Comparison of ENCODE assay signal across 6 cellular contexts in the genomic region with DNA sequence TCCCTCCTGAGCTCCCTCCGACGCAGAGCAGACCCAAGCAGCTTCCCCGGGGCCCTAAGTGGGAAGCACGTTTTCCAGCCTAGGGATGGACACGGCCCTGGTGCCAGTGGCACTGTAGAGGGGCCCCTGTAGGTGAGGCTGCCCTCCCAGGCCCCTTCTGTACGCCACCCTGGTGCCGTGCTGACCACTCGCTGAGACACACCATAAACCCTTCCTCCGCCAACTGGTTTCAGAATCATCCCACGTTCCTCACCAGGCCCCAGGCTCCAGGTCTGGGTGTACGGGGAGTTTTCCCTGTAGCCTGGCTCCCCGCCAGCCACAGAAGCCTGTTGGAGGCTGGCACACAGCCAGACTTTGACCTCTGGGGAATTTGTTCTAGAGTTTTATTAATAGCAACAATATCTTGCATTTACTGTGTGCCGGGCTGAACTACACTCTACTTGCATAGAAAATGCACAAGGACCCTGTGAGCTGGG. TPM values are rescaled to one million over a fixed set of nuclear protein-coding genes. Genes with fewer than 3 reads are reported as not detected.
A peak's percentile ranks its signal among the peaks of the same experiment; 100 is the strongest.
DNase-seq lines count a peak whose midpoint lies in the region; ATAC-seq and TF ChIP-seq lines count a peak whose summit lies in the region.

No MANE protein-coding gene starts in this region.

- POLR2A ChIA-PET in PC-9 (lab: Charles Lee; ENCODE audit: unreplicated experiment): interaction anchor here (0.6 to 1.0 kb wide), 3 partner anchors 18 to 305 kb away, joined by 3 to 28 read pairs (median 5); a partner anchor contains a TSS

- TF ChIP-seq CTCF in PC-9 (conservative IDR thresholded peaks at IDR 0.05) (no peak), WERI-Rb-1 (IDR thresholded peaks at IDR 0.05; ENCODE audit: low read depth, low read length) (no peak)

- H3K36me3 ChIP-seq in PC-9 (ENCODE audit: low read depth) (no peaks in the 10 kb centered on the region), WERI-Rb-1 (no peaks in the 10 kb centered on the region)

- DNase-seq in COR-L47 (lab: John Stamatoyannopoulos, UW) (peak; percentile 88), PC-9 (peak; percentile 66 to 84), right cardiac atrium (peak; percentile 85 to 92 (median 91)), WERI-Rb-1 (no peak)
- no peak for DNase-seq in stimulated activated naive CD4-positive, alpha-beta T cell treated with Interleukin-2 at 50 U/mL for 16 hours (lab: John Stamatoyannopoulos, UW)

- H3K27me3 ChIP-seq in PC-9 (ENCODE audit: insufficient read depth, low read depth) (no peaks in the 10 kb centered on the region), right cardiac atrium (ENCODE audit: control insufficient read depth, insufficient read depth) (no peaks in the 10 kb centered on the region), WERI-Rb-1 (ENCODE audit: insufficient read depth, low read depth, severe bottlenecking) (no peaks in the 10 kb centered on the region)

- H3K4me1 ChIP-seq in PC-9 (replicated peaks; ENCODE audit: insufficient read depth) (peaks cover 20% of the 10 kb centered on the region), right cardiac atrium (ENCODE audit: control insufficient read depth, insufficient read depth, low read length) (peaks cover 16% of the 10 kb centered on the region)

- H4K20me1 ChIP-seq in PC-9 (ENCODE audit: insufficient read depth): no peaks in the 10 kb centered on the region

- CTCF ChIA-PET in PC-9 (lab: Charles Lee): interaction anchor here (0.9 to 1.7 kb wide), 4 partner anchors 17 to 56 kb away, joined by 3 to 8 read pairs (median 4); no protein-coding TSS in a partner anchor

- peak overlapping the region; percentile 71 for H3K4me2 ChIP-seq in PC-9

- peak; percentile 37 to 49 for ATAC-seq in right cardiac atrium
- ATAC-seq in GM21423 (IDR thresholded peaks at IDR 0.05; ENCODE audit: unreplicated experiment): no peak

- no peak overlapping the region for H2AFZ ChIP-seq in PC-9

- H3K27ac ChIP-seq in PC-9 (peak overlapping the region; percentile 59), right cardiac atrium (ENCODE audit: low read length) (peak overlapping the region; percentile 100), WERI-Rb-1 (no peak overlapping the region)

- no peaks in the 10 kb centered on the region for H3K9me2 ChIP-seq in PC-9 (ENCODE audit: insufficient read depth)

- no TSS peak for BruUV-seq in PC-9 (replicated peaks; lab: Mats Ljungman, UMichigan)

- H3F3A ChIP-seq in PC-9 (ENCODE audit: insufficient read depth, low read depth): peaks cover 21% of the 10 kb centered on the region; the same call in 1 of the 2 replicates

- H3K9me3 ChIP-seq in PC-9 (ENCODE audit: insufficient read depth, low read depth): no peaks in the 10 kb centered on the region
- H3K9me3 ChIP-seq in right cardiac atrium (ENCODE audit: control insufficient read depth, low read length): no peaks in the 10 kb centered on the region
- H3K9me3 ChIP-seq in WERI-Rb-1 (ENCODE audit: severe bottlenecking): no peaks in the 10 kb centered on the region

- intact Hi-C loops in PC-9 (cut with micrococcal nuclease; ENCODE audit: unreplicated experiment): loop anchor here (2.0 kb wide), 1 partner anchor 16 kb away; no protein-coding TSS in a partner anchor
- intact Hi-C loops in right cardiac atrium (cut with DNase I): loop anchor here in 1 of 4 donors (5.0 kb wide), 1 partner anchor 58 kb away; a partner anchor contains a TSS

- 28% methylated on average over 13 of the region's 13 CpGs for WGBS in right cardiac atrium

- no peaks in the 10 kb centered on the region for H3K79me2 ChIP-seq in PC-9 (ENCODE audit: low read depth)

- H3K4me3 ChIP-seq in PC-9 (peak overlapping the region; percentile 2; the same call in 1 of the 2 replicates), right cardiac atrium (ENCODE audit: low read length) (no peak overlapping the region), WERI-Rb-1 (ENCODE audit: low read depth, low read length) (no peak overlapping the region)

RNA-seq across cellular contexts. Expression of a gene that starts 18.2 kb away (rescaled TPM):
- total RNA-seq in PC-9 (2021) (not detected in 2 replicates), right cardiac atrium (not detected)
- 0.09 TPM for polyA plus RNA-seq in right cardiac atrium

RNA-seq across cellular contexts. Expression of a gene that starts 26.7 kb away (rescaled TPM):
- total RNA-seq in PC-9 (2021) (2,125 and 2,313 TPM in 2 replicates), right cardiac atrium (100 to 1,000 TPM; 696 to 797 (median 747) TPM)
- polyA plus RNA-seq in right cardiac atrium: 2,205 TPM

RNA-seq across cellular contexts. Expression of a gene that starts 26.9 kb away (rescaled TPM):
- 71.0 and 84.4 TPM in 2 replicates for total RNA-seq in PC-9 (2021)
- 10 to 100 TPM; 31.9 to 37.7 (median 34.9) TPM for total RNA-seq in right cardiac atrium
- 40.8 TPM for polyA plus RNA-seq in right cardiac atrium

RNA-seq across cellular contexts. Expression of a gene that starts 58.1 kb away (rescaled TPM):
- total RNA-seq in PC-9 (2021): 5.7 and 9.0 TPM in 2 replicates
- 10 to 100 TPM; 27.4 to 34.4 (median 30.8) TPM for total RNA-seq in right cardiac atrium
- polyA plus RNA-seq in right cardiac atrium: 15.1 TPM

Comparison
In these comparisons a context has a peak if more than half of its experiments do, and no peak if none do; other contexts are left out.
1. DNase-seq: peak in COR-L47 (single experiment), PC-9 (2 of 2) and right cardiac atrium (3 of 3); none in WERI-Rb-1 (single experiment) and stimulated activated naive CD4-positive, alpha-beta T cell treated with Interleukin-2 at 50 U/mL for 16 hours (single experiment).